In the genomic region with DNA sequence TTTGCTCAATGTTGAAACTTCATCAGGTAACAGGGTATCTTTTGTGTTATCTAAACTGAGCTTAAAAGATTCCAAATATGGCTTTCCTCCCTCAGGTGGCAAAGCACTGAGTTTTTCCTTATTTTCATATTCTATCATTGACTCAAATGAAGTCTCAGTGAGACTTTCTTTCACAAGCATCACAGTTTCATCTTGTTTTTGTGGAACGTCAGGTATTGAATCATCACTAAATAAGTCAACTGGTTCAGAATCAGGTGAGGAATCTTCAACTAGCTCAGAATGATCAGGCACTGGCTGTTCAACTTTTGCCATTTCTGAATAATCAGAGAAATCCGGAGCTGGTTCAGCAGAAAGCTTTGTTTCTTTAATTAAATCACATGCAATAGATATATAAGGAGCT, we compare ENCODE assay signal across 8 cellular contexts. TPM values are rescaled to one million over a fixed set of nuclear protein-coding genes. Genes with fewer than 3 reads are reported as not detected.
DNase-seq lines count a peak whose midpoint lies in the region; ATAC-seq and TF ChIP-seq lines count a peak whose summit lies in the region.
"Had no signal": no experiment of that assay in that cellular context is flagged by ENCODE, and none has a peak within 500 bp of the region (broad histone marks: within the 10 kb centered on the region; RNA-seq: fewer than 3 reads in every experiment).

No MANE protein-coding gene starts in this region.

- H3K36me3 ChIP-seq in neutrophil (no peaks in the 10 kb centered on the region), sigmoid colon (no peaks in the 10 kb centered on the region)

- H3K27ac Mint-ChIP-seq in T-helper 2 cell treated with Interferon-gamma antibody and Interleukin-4, amounts not matched to agents 5 μg/mL and 100 μg/mL, for 36 hours = no peak overlapping the region

- DNase-seq in T-helper 2 cell treated with Interferon-gamma antibody and Interleukin-4, amounts not matched to agents 5 μg/mL and 100 μg/mL, for 36 hours (ENCODE audit: low spot score) = no peak
- DNase-seq in sigmoid colon = no peak
- no peak for DNase-seq in GM13977 (ENCODE audit: low spot score)
- DNase-seq: COR-L47 had no signal

- TF ChIP-seq CTCF in neutrophil (IDR thresholded peaks at IDR 0.05) (no peak), sigmoid colon (IDR thresholded peaks at IDR 0.05) (no peak), GM13977 (IDR thresholded peaks at IDR 0.05; ENCODE audit: extremely low read depth, insufficient read depth, missing control alignments) (no peak)

- no peaks in the 10 kb centered on the region for H3K9me3 ChIP-seq in neutrophil
- H3K9me3 ChIP-seq in sigmoid colon = no peaks in the 10 kb centered on the region

- in situ Hi-C loops in GM13977 (cut with MboI; ENCODE audit: low pct_unique_long_range_greater_than_20kb, low sequenced_read_pairs, unreplicated experiment) = no loop called here

- TF ChIP-seq EP300 in sigmoid colon (IDR thresholded peaks at IDR 0.05) = no peak

- no peaks in the 10 kb centered on the region for H3K27me3 Mint-ChIP-seq in T-helper 2 cell treated with Interferon-gamma antibody and Interleukin-4, amounts not matched to agents 5 μg/mL and 100 μg/mL, for 36 hours (ENCODE audit: low read depth)

- no peaks in the 10 kb centered on the region for H3K27me3 ChIP-seq in neutrophil
- H3K27me3 ChIP-seq in sigmoid colon = no peaks in the 10 kb centered on the region

- intact Hi-C loops in sigmoid colon (cut with DNase I) = no loop called here

- ATAC-seq in GM18907 (IDR thresholded peaks at IDR 0.05; ENCODE audit: unreplicated experiment) (peak; percentile 36), GM21723 (IDR thresholded peaks at IDR 0.05; ENCODE audit: unreplicated experiment) (peak; percentile 33), HG03378 (IDR thresholded peaks at IDR 0.05; ENCODE audit: unreplicated experiment) (peak; percentile 29)

- H3K4me3 ChIP-seq in neutrophil (ENCODE audit: low read depth in 1 of 2, low read length in 1 of 2) (no peak overlapping the region), sigmoid colon (no peak overlapping the region)

- no peak overlapping the region for H3K4me3 Mint-ChIP-seq in T-helper 2 cell treated with Interferon-gamma antibody and Interleukin-4, amounts not matched to agents 5 μg/mL and 100 μg/mL, for 36 hours

- peaks cover 9% of the 10 kb centered on the region for H3K36me3 Mint-ChIP-seq in T-helper 2 cell treated with Interferon-gamma antibody and Interleukin-4, amounts not matched to agents 5 μg/mL and 100 μg/mL, for 36 hours (ENCODE audit: low read depth)

- H3K4me1 ChIP-seq in neutrophil (ENCODE audit: control insufficient read depth in 1 of 2, insufficient read depth in 1 of 2, low read depth in 1 of 2, low read length in 1 of 2) (peaks cover 63 to 64% of the 10 kb centered on the region in 2 experiments), sigmoid colon (peaks cover 0 to 85% (median 68%) of the 10 kb centered on the region in 4 donors)

- H3K4me1 Mint-ChIP-seq in T-helper 2 cell treated with Interferon-gamma antibody and Interleukin-4, amounts not matched to agents 5 μg/mL and 100 μg/mL, for 36 hours (ENCODE audit: low read depth) = peaks cover 10% of the 10 kb centered on the region

- TF ChIP-seq POLR2A in sigmoid colon (IDR thresholded peaks at IDR 0.05) = no peak

- WGBS in sigmoid colon, 2 donors = 88 to 91% methylated on average over 2 of the region's 2 CpGs

- peaks cover 4% of the 10 kb centered on the region for H3K9me3 Mint-ChIP-seq in T-helper 2 cell treated with Interferon-gamma antibody and Interleukin-4, amounts not matched to agents 5 μg/mL and 100 μg/mL, for 36 hours

- H3K27ac ChIP-seq in neutrophil = peak overlapping the region; percentile 59
- peak overlapping the region in 1 of 4 donors; percentile 20 for H3K27ac ChIP-seq in sigmoid colon

RNA-seq across cellular contexts. Expression of a gene that starts 24.6 kb away (rescaled TPM):
- total RNA-seq in sigmoid colon = 100 to 1,000 TPM; 152 to 264 (median 199) TPM
- 100 to 1,000 TPM in 1 of 3 donors, 10 to 100 TPM in 2; 54.1 to 153 (median 62.0) TPM for polyA plus RNA-seq in sigmoid colon
